16 cellular contexts compared by ENCODE assay signal in the genomic region with DNA sequence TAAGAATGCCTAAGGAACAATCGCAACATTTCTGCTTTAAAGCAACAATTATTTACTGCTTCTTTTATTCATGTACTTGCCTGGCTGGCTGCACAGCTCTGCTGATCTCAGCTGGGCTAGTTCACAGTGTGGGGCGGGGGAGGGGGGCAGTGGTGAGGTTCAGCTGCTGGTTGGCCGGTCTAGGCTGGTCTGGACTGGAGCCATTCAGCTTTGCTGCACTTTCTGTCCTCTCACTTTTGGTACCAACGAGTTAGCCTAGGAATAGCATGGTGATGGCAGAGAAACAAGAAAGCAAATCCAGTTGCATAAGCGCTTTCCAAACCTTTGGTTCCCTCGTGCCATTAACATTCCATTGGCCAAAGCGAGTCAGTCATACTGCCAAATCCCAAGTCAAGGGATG.
"Had no signal": no experiment of that assay in that cellular context is flagged by ENCODE, and none has a peak within 500 bp of the region (broad histone marks: within the 10 kb centered on the region; RNA-seq: fewer than 3 reads in every experiment).

No MANE protein-coding gene starts in this region.

- DNase-seq: activated naive CD4-positive, alpha-beta T cell; activated naive CD8-positive, alpha-beta T cell treated with anti-CD3 and anti-CD28 coated beads, Interleukin-2, amount 10 ng/mL, durations not matched to agents 7 days and 5 days; activated T-cell treated with anti-CD3 and anti-CD28 coated beads for 4 hours; dermis blood vessel endothelial cell; left lung; mesenchymal stem cell; nephron progenitor cell; stimulated activated CD4-positive, alpha-beta T cell treated with anti-CD3 and anti-CD28 coated beads, Interleukin-15, amount 100 ng/mL, for 24 hours; stimulated activated CD4-positive, alpha-beta T cell treated with anti-CD3 and anti-CD28 coated beads, Interleukin-4, amount 100 ng/mL, for 1 hour; stimulated activated naive B cell treated with anti-CD40 and anti-IgM and Interleukin-4, amounts not matched to agents 10 μg/mL and 1 μg/mL and 100 μg/mL, for 72 hours; T-cell; T-helper 9 cell had no signal

- H3K27me3 ChIP-seq: left lung, tibial nerve, vagina had no signal

- H3K36me3 ChIP-seq: vagina had no signal

- ATAC-seq: activated CD4-positive, CD25-positive, alpha-beta regulatory T cell treated with anti-CD3 and anti-CD28 coated beads, Interleukin-2, amount 50 U/mL, for 24 hours; left lung; stimulated activated naive B cell treated with anti-CD40 and anti-IgM and Interleukin-4, amounts not matched to agents 10 μg/mL and 1 μg/mL and 100 μg/mL, for 72 hours; T-cell had no signal

- H3K4me3 Mint-ChIP-seq: activated naive CD8-positive, alpha-beta T cell treated with anti-CD3 and anti-CD28 coated beads, Interleukin-2, amount 10 ng/mL, durations not matched to agents 7 days and 5 days; nephron progenitor cell; stimulated activated naive B cell treated with anti-CD40 and anti-IgM and Interleukin-4, amounts not matched to agents 10 μg/mL and 1 μg/mL and 100 μg/mL, for 72 hours; T-cell had no signal

- H3K4me1 Mint-ChIP-seq: activated naive CD8-positive, alpha-beta T cell treated with anti-CD3 and anti-CD28 coated beads, Interleukin-2, amount 10 ng/mL, durations not matched to agents 7 days and 5 days; T-cell had no signal

- H3K4me3 ChIP-seq: left lung, tibial nerve, vagina had no signal

- H3K9me3 Mint-ChIP-seq: activated naive CD8-positive, alpha-beta T cell treated with anti-CD3 and anti-CD28 coated beads, Interleukin-2, amount 10 ng/mL, durations not matched to agents 7 days and 5 days; nephron progenitor cell; stimulated activated naive B cell treated with anti-CD40 and anti-IgM and Interleukin-4, amounts not matched to agents 10 μg/mL and 1 μg/mL and 100 μg/mL, for 72 hours; T-cell had no signal

- H3K9me3 ChIP-seq: left lung, tibial nerve, vagina had no signal

- H3K27ac Mint-ChIP-seq: activated naive CD8-positive, alpha-beta T cell treated with anti-CD3 and anti-CD28 coated beads, Interleukin-2, amount 10 ng/mL, durations not matched to agents 7 days and 5 days; nephron progenitor cell; stimulated activated naive B cell treated with anti-CD40 and anti-IgM and Interleukin-4, amounts not matched to agents 10 μg/mL and 1 μg/mL and 100 μg/mL, for 72 hours; T-cell had no signal

- H3K27ac ChIP-seq: epithelial cell of prostate, left lung, tibial nerve, vagina had no signal

- H3K27me3 Mint-ChIP-seq: activated naive CD8-positive, alpha-beta T cell treated with anti-CD3 and anti-CD28 coated beads, Interleukin-2, amount 10 ng/mL, durations not matched to agents 7 days and 5 days; stimulated activated naive B cell treated with anti-CD40 and anti-IgM and Interleukin-4, amounts not matched to agents 10 μg/mL and 1 μg/mL and 100 μg/mL, for 72 hours; T-cell had no signal

- H3K4me1 ChIP-seq: left lung, tibial nerve, vagina had no signal
